Comparison of ENCODE assay signal across 1 cellular context in the genomic region with DNA sequence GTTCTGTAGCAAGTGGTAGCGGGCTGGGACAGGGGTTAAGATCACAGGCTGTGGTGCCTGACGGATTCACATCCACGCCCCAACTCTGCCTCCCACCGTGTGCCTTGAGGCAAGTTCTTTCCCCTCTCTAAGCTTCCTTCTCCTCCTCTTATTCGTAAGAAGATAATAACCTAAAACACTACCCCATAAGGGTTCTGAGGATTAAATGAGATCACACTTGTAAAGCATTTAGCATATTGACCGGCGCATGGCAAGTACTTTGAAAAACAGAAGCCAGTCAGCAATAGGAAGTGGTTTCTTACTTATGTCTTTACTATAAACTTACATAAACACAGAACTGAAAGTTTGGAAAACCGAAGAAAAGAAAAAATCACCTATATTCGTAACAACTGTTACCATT.
TF ChIP-seq lines count a peak whose summit lies in the region.

No MANE protein-coding gene starts in this region.

TF ChIP-seq in HepG2, 621 proteins besides CTCF, POLR2A, EP300 and RAD21 (continued from another document):
- TF ChIP-seq HNF4A (CRISPR knock-in tag; IDR thresholded peaks at IDR 0.05) (no peak), KDM1A (CRISPR knock-in tag; IDR thresholded peaks at IDR 0.05) (no peak), JUND (CRISPR knock-in tag; IDR thresholded peaks at IDR 0.05) (no peak), KDM2A (CRISPR knock-in tag; IDR thresholded peaks at IDR 0.05; ENCODE audit: borderline replicate concordance, low read depth) (no peak), HNRNPK (IDR thresholded peaks at IDR 0.05; ENCODE audit: low read depth, low read length, poor library complexity, severe bottlenecking) (no peak), ZNF33A (CRISPR knock-in tag; IDR thresholded peaks at IDR 0.05; ENCODE audit: borderline replicate concordance) (no peak), FOXM1 (CRISPR knock-in tag; IDR thresholded peaks at IDR 0.05) (no peak)
- TF ChIP-seq, protein P1, sequence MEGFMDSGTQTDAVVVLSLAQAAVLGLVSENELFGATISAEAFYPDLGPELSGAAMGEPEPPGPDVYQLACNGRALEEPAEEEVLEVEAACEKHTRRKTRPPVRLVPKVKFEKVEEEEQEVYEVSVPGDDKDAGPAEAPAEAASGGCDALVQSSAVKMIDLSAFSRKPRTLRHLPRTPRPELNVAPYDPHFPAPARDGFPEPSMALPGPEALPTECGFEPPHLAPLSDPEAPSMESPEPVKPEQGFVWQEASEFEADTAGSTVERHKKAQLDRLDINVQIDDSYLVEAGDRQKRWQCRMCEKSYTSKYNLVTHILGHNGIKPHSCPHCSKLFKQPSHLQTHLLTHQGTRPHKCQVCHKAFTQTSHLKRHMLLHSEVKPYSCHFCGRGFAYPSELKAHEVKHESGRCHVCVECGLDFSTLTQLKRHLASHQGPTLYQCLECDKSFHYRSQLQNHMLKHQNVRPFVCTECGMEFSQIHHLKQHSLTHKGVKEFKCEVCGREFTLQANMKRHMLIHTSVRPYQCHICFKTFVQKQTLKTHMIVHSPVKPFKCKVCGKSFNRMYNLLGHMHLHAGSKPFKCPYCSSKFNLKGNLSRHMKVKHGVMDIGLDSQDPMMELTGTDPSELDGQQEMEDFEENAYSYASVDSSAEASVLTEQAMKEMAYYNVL (CRISPR knock-in tag; IDR thresholded peaks at IDR 0.05; ENCODE audit: borderline replicate concordance) = no peak
- TF ChIP-seq, protein P2, sequence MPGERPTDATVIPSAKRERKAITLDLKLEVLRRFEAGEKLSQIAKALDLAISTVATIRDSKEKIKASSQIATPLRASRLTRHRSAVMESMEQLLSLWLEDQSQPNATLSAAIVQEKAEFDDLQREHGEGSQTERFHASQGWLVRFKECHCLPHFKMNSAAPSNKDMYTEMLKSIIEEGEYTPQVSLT (CRISPR knock-in tag; IDR thresholded peaks at IDR 0.05; ENCODE audit: borderline replicate concordance, low read depth) = no peak
TF ChIP-seq in HepG2: peak in this region for 0.
